Comparison of ENCODE assay signal across 18 cellular contexts in genomic region chr2:28488858-28489575, GRCh38.
"Had no signal": no experiment of that assay in that cellular context is flagged by ENCODE, and none has a peak within 500 bp of the region (broad histone marks: within the 10 kb centered on the region; RNA-seq: fewer than 3 reads in every experiment).

No MANE protein-coding gene starts in this region.

- H3K27me3 ChIP-seq: hepatocyte, tibial artery, uterus had no signal

- DNase-seq: activated CD4-positive, alpha-beta T cell treated with anti-CD3 and anti-CD28 coated beads for 4 hours; activated CD8-positive, alpha-beta T cell treated with anti-CD3 and anti-CD28 coated beads, Interleukin-2, amount 10 ng/mL, durations not matched to agents 7 days and 5 days; activated naive CD4-positive, alpha-beta T cell treated with Interleukin-2 at 50 U/mL for 16 hours; activated naive CD8-positive, alpha-beta T cell treated with anti-CD3 and anti-CD28 coated beads, Interleukin-2, amount 50 U/mL, for 24 hours; caudate nucleus; effector CD8-positive, alpha-beta T cell; lower lobe of right lung; naive thymus-derived CD4-positive, alpha-beta T cell; occipital lobe; right cardiac atrium; stimulated activated CD4-positive, alpha-beta T cell treated with anti-CD3 and anti-CD28 coated beads, Interleukin-1b, Interleukin-23, amount 100 ng/mL, for 48 hours; tibial artery; uterus had no signal

- ATAC-seq: activated CD8-positive, alpha-beta T cell treated with anti-CD3 and anti-CD28 coated beads, Interleukin-2, amount 10 ng/mL, durations not matched to agents 7 days and 5 days; activated naive CD8-positive, alpha-beta T cell treated with anti-CD3 and anti-CD28 coated beads, Interleukin-2, amount 50 U/mL, for 24 hours; lower lobe of right lung; naive thymus-derived CD4-positive, alpha-beta T cell; stimulated activated memory B cell treated with anti-CD40 and anti-IgM and Interleukin-4, amounts not matched to agents 10 μg/mL and 1 μg/mL and 100 μg/mL, for 72 hours had no signal

- H2AFZ ChIP-seq: hepatocyte had no signal

- H3K36me3 Mint-ChIP-seq: naive thymus-derived CD4-positive, alpha-beta T cell; stimulated activated memory B cell treated with anti-CD40 and anti-IgM and Interleukin-4, amounts not matched to agents 10 μg/mL and 1 μg/mL and 100 μg/mL, for 72 hours had no signal

- H3K4me2 ChIP-seq: hepatocyte had no signal

- H3K27ac Mint-ChIP-seq: activated CD8-positive, alpha-beta T cell treated with anti-CD3 and anti-CD28 coated beads, Interleukin-2, amount 10 ng/mL, durations not matched to agents 7 days and 5 days; activated naive CD8-positive, alpha-beta T cell treated with anti-CD3 and anti-CD28 coated beads, Interleukin-2, amount 50 U/mL, for 24 hours; naive thymus-derived CD4-positive, alpha-beta T cell; progenitor cell of endocrine pancreas; stimulated activated memory B cell treated with anti-CD40 and anti-IgM and Interleukin-4, amounts not matched to agents 10 μg/mL and 1 μg/mL and 100 μg/mL, for 72 hours had no signal

- H3K27ac ChIP-seq: coronary artery, epithelial cell of prostate, hepatocyte, lower lobe of right lung, tibial artery, uterus had no signal

- H3K4me1 Mint-ChIP-seq: activated naive CD8-positive, alpha-beta T cell treated with anti-CD3 and anti-CD28 coated beads, Interleukin-2, amount 50 U/mL, for 24 hours; stimulated activated memory B cell treated with anti-CD40 and anti-IgM and Interleukin-4, amounts not matched to agents 10 μg/mL and 1 μg/mL and 100 μg/mL, for 72 hours had no signal

- H3K36me3 ChIP-seq: lower lobe of right lung, tibial artery, uterus had no signal

- H3K9me3 Mint-ChIP-seq: activated naive CD8-positive, alpha-beta T cell treated with anti-CD3 and anti-CD28 coated beads, Interleukin-2, amount 50 U/mL, for 24 hours; naive thymus-derived CD4-positive, alpha-beta T cell; stimulated activated memory B cell treated with anti-CD40 and anti-IgM and Interleukin-4, amounts not matched to agents 10 μg/mL and 1 μg/mL and 100 μg/mL, for 72 hours had no signal

- H3K4me3 ChIP-seq: coronary artery, hepatocyte, lower lobe of right lung, tibial artery, uterus had no signal

- H3K4me1 ChIP-seq: lower lobe of right lung, tibial artery, uterus had no signal

- H3K4me3 Mint-ChIP-seq: activated CD8-positive, alpha-beta T cell treated with anti-CD3 and anti-CD28 coated beads, Interleukin-2, amount 10 ng/mL, durations not matched to agents 7 days and 5 days; activated naive CD8-positive, alpha-beta T cell treated with anti-CD3 and anti-CD28 coated beads, Interleukin-2, amount 50 U/mL, for 24 hours; naive thymus-derived CD4-positive, alpha-beta T cell; stimulated activated memory B cell treated with anti-CD40 and anti-IgM and Interleukin-4, amounts not matched to agents 10 μg/mL and 1 μg/mL and 100 μg/mL, for 72 hours had no signal

- H3K9me3 ChIP-seq: lower lobe of right lung, tibial artery, uterus had no signal
